32 cellular contexts compared by ENCODE assay signal in the genomic region with DNA sequence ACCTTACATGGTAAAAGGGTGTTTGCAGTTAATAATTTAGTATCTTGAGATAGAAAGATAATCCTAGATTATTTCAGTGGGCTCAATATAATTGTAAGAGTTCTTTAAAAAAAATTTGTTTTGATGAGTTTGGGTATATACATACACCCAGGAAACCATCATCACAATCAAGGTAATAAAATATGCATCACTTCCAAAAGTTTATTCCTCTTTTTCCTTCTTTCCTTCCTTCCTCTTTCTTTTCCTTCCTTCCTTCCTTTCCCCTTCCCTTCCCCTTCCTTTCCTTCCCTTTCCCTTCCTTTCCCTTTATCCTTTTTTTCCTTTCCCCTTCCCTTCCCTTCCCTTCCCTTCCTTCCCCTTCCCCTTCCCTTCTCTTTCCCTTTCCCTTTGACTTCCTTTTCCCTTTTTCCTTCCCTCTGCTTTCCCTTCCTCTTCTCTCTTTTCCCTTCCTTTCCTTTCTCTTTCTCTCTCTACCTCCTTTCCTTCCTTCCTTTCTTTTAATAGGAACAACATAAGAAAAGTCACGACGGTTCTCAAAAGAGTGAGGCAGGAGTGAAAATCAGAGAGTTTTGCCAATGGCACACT.
"Had no signal": no experiment of that assay in that cellular context is flagged by ENCODE, and none has a peak within 500 bp of the region (broad histone marks: within the 10 kb centered on the region; RNA-seq: fewer than 3 reads in every experiment).

No MANE protein-coding gene starts in this region.

- H3K4me3 ChIP-seq: ovary, psoas muscle, skin epidermis, smooth muscle cell, spleen, suprapubic skin, testis, tibial artery, transverse colon, upper lobe of right lung, uterus had no signal

- H3K9me3 ChIP-seq: ovary, psoas muscle, suprapubic skin, testis, tibial artery, transverse colon, upper lobe of right lung, uterus had no signal

- H3K27me3 Mint-ChIP-seq: naive thymus-derived CD8-positive, alpha-beta T cell; natural killer cell treated with Interleukin-12 subunit alpha and Interleukin-12 subunit beta and Interleukin-15 and Interleukin-18, amount 100 ng/mL, for 72 hours; progenitor cell of endocrine pancreas; stimulated activated memory B cell treated with anti-CD40 and anti-IgM and Interleukin-4, amounts not matched to agents 10 μg/mL and 1 μg/mL and 100 μg/mL, for 72 hours; stimulated activated naive CD8-positive, alpha-beta T cell treated with anti-CD3 and anti-CD28 coated beads, Interleukin-15, amount 100 ng/mL, for 72 hours; type B pancreatic cell had no signal

- DNase-seq: naive thymus-derived CD8-positive, alpha-beta T cell; nephron progenitor cell; occipital lobe; ovary; posterior cingulate gyrus; psoas muscle; right cardiac atrium; spleen; stimulated activated CD4-positive, alpha-beta T cell treated with anti-CD3 and anti-CD28 coated beads, Interleukin-12 subunit alpha, Interleukin-12 subunit beta, amount 100 ng/mL, for 4 hours; stimulated activated CD4-positive, alpha-beta T cell treated with anti-CD3 and anti-CD28 coated beads, Interleukin-1b, Interleukin-23, amount 100 ng/mL, for 48 hours; stimulated activated CD4-positive, alpha-beta T cell treated with anti-CD3 and anti-CD28 coated beads, Interleukin-4, amount 100 ng/mL, for 1 hour; stimulated activated CD4-positive, alpha-beta T cell treated with anti-CD3 and anti-CD28 coated beads, Interleukin-4, amount 100 ng/mL, for 4 hours; stimulated activated CD8-positive, alpha-beta memory T cell treated with anti-CD3 and anti-CD28 coated beads, Interleukin-4, amount 100 ng/mL, for 48 hours; stimulated activated naive CD4-positive, alpha-beta T cell; stimulated activated naive CD8-positive, alpha-beta T cell treated with anti-CD3 and anti-CD28 coated beads, Interleukin-15, amount 100 ng/mL, for 72 hours; stimulated activated naive CD8-positive, alpha-beta T cell treated with anti-CD3 and anti-CD28 coated beads, Interleukin-15, Interleukin-2, amounts not matched to agents 100 U/mL and 50 U/mL, for 24 hours; substantia nigra; testis; tibial artery; transverse colon; upper lobe of right lung; uterus had no signal

- H3K27ac Mint-ChIP-seq: naive thymus-derived CD8-positive, alpha-beta T cell; natural killer cell treated with Interleukin-12 subunit alpha and Interleukin-12 subunit beta and Interleukin-15 and Interleukin-18, amount 100 ng/mL, for 72 hours; nephron progenitor cell; progenitor cell of endocrine pancreas; stimulated activated memory B cell treated with anti-CD40 and anti-IgM and Interleukin-4, amounts not matched to agents 10 μg/mL and 1 μg/mL and 100 μg/mL, for 72 hours; stimulated activated naive CD8-positive, alpha-beta T cell treated with anti-CD3 and anti-CD28 coated beads, Interleukin-15, amount 100 ng/mL, for 72 hours; type B pancreatic cell had no signal

- H3K9me3 Mint-ChIP-seq: nephron progenitor cell, neural crest cell had no signal

- H3K27ac ChIP-seq: ovary, parathyroid adenoma, psoas muscle, skin epidermis, spleen, suprapubic skin, testis, tibial artery, transverse colon, upper lobe of right lung, uterus had no signal

- H3K4me1 Mint-ChIP-seq: naive thymus-derived CD8-positive, alpha-beta T cell; nephron progenitor cell; neural crest cell; stimulated activated memory B cell treated with anti-CD40 and anti-IgM and Interleukin-4, amounts not matched to agents 10 μg/mL and 1 μg/mL and 100 μg/mL, for 72 hours; stimulated activated naive CD8-positive, alpha-beta T cell treated with anti-CD3 and anti-CD28 coated beads, Interleukin-15, amount 100 ng/mL, for 72 hours had no signal

- H3K4me3 Mint-ChIP-seq: naive thymus-derived CD8-positive, alpha-beta T cell; natural killer cell treated with Interleukin-12 subunit alpha and Interleukin-12 subunit beta and Interleukin-15 and Interleukin-18, amount 100 ng/mL, for 72 hours; nephron progenitor cell; neural crest cell; stimulated activated memory B cell treated with anti-CD40 and anti-IgM and Interleukin-4, amounts not matched to agents 10 μg/mL and 1 μg/mL and 100 μg/mL, for 72 hours; stimulated activated naive CD8-positive, alpha-beta T cell treated with anti-CD3 and anti-CD28 coated beads, Interleukin-15, amount 100 ng/mL, for 72 hours; type B pancreatic cell had no signal

- H3K9ac ChIP-seq: parathyroid adenoma had no signal

- H3K36me3 Mint-ChIP-seq: stimulated activated memory B cell treated with anti-CD40 and anti-IgM and Interleukin-4, amounts not matched to agents 10 μg/mL and 1 μg/mL and 100 μg/mL, for 72 hours; type B pancreatic cell had no signal

- H3K79me2 ChIP-seq: parathyroid adenoma had no signal

- H3K36me3 ChIP-seq: ovary, spleen, suprapubic skin, tibial artery, transverse colon, upper lobe of right lung, uterus had no signal

- H2AFZ ChIP-seq: parathyroid adenoma had no signal

- H3K4me1 ChIP-seq: parathyroid adenoma, psoas muscle, spleen, suprapubic skin, testis, tibial artery, transverse colon, upper lobe of right lung, uterus had no signal

- ATAC-seq: naive thymus-derived CD8-positive, alpha-beta T cell; natural killer cell treated with Interleukin-12 subunit alpha and Interleukin-12 subunit beta and Interleukin-15 and Interleukin-18, amount 100 ng/mL, for 72 hours; psoas muscle; right cardiac atrium; sciatic nerve; stimulated activated memory B cell treated with anti-CD40 and anti-IgM and Interleukin-4, amounts not matched to agents 10 μg/mL and 1 μg/mL and 100 μg/mL, for 72 hours; stimulated activated naive CD8-positive, alpha-beta T cell treated with anti-CD3 and anti-CD28 coated beads, Interleukin-15, amount 100 ng/mL, for 72 hours; stimulated activated naive CD8-positive, alpha-beta T cell treated with anti-CD3 and anti-CD28 coated beads, Interleukin-15, Interleukin-2, amounts not matched to agents 100 U/mL and 50 U/mL, for 24 hours; upper lobe of right lung had no signal

- H3K4me2 ChIP-seq: smooth muscle cell had no signal

- H3K27me3 ChIP-seq: ovary, spleen, suprapubic skin, testis, tibial artery, transverse colon, upper lobe of right lung, uterus had no signal
